In genomic region chr10:73999703-74000102, GRCh38 we compare ENCODE assay signal across 7 cellular contexts. TPM values are rescaled to one million over a fixed set of nuclear protein-coding genes. Genes with fewer than 3 reads are reported as not detected.
DNase-seq lines count a peak whose midpoint lies in the region; ATAC-seq and TF ChIP-seq lines count a peak whose summit lies in the region.

No MANE protein-coding gene starts in this region.

- POLR2A ChIA-PET in HEK293T (lab: Yijun Ruan, JAX), result interaction anchor here (0.7 to 2.7 kb wide), 9 partner anchors 12 to 177 kb away, joined by 3 to 11 read pairs (median 4); partner anchors contain the start of genes ADK and AP3M1

- peaks cover 21% of the 10 kb centered on the region for H3K4me1 Mint-ChIP-seq in stimulated activated naive CD8-positive, alpha-beta T cell treated with anti-CD3 and anti-CD28 coated beads, Interleukin-15, amount 100 ng/mL, for 72 hours

- intact Hi-C loops in sciatic nerve (cut with DNase I), result no loop called here

- H3K4me3 ChIP-seq in HUES48 (ENCODE audit: low read depth, low read length) (peak overlapping the region; percentile 100), adipocyte (ENCODE audit: low read length) (peak overlapping the region; percentile 100), iPS-18c (ENCODE audit: insufficient read depth, low read depth, low read length) (peak overlapping the region; percentile 100)

- H3K9me3 Mint-ChIP-seq in stimulated activated naive CD8-positive, alpha-beta T cell treated with anti-CD3 and anti-CD28 coated beads, Interleukin-15, amount 100 ng/mL, for 72 hours, result no peaks in the 10 kb centered on the region

- H3K9ac ChIP-seq in HUES48 (ENCODE audit: low read depth, low read length), result peak overlapping the region; percentile 99
- peak overlapping the region; percentile 100 for H3K9ac ChIP-seq in adipocyte (ENCODE audit: low read length)

- H3K9me3 ChIP-seq in HUES48 (ENCODE audit: control insufficient read depth, insufficient read depth, low read length) (no peaks in the 10 kb centered on the region), adipocyte (ENCODE audit: control insufficient read depth, low read length) (no peaks in the 10 kb centered on the region), iPS-18c (ENCODE audit: control insufficient read depth, insufficient read depth, low read length) (no peaks in the 10 kb centered on the region)

- peaks cover 15% of the 10 kb centered on the region for H3K4me1 ChIP-seq in HUES48 (ENCODE audit: control insufficient read depth, insufficient read depth, low read length)
- peaks cover 37% of the 10 kb centered on the region for H3K4me1 ChIP-seq in adipocyte (ENCODE audit: control insufficient read depth, insufficient read depth, low read length)

- CTCF ChIA-PET in HEK293T (lab: Yijun Ruan, JAX), result interaction anchor here (0.7 to 1.6 kb wide), 6 partner anchors 12 to 59 kb away, joined by 3 to 5 read pairs (median 3); no protein-coding TSS in a partner anchor

- ATAC-seq in stimulated activated naive CD8-positive, alpha-beta T cell treated with anti-CD3 and anti-CD28 coated beads, Interleukin-15, amount 100 ng/mL, for 72 hours, result no peak
- no peak for ATAC-seq in sciatic nerve

- DNase-seq in adipocyte (ENCODE audit: low read depth), result peak; percentile 72
- DNase-seq in stimulated activated naive CD8-positive, alpha-beta T cell treated with anti-CD3 and anti-CD28 coated beads, Interleukin-15, amount 100 ng/mL, for 72 hours, result no peak
- no peak for DNase-seq in HEK293T (ENCODE audit: extremely low spot score)
- DNase-seq in AG20443 (ENCODE audit: low spot score), result no peak
- DNase-seq in sciatic nerve (ENCODE audit: low spot score), result no peak

- peaks cover 43% of the 10 kb centered on the region for H3K36me3 ChIP-seq in HUES48 (ENCODE audit: control insufficient read depth, insufficient read depth, low read length)
- H3K36me3 ChIP-seq in adipocyte (ENCODE audit: control insufficient read depth, insufficient read depth, low read length, severe bottlenecking), result peaks cover under 1% of the 10 kb centered on the region

- no peak overlapping the region for H3K27ac Mint-ChIP-seq in stimulated activated naive CD8-positive, alpha-beta T cell treated with anti-CD3 and anti-CD28 coated beads, Interleukin-15, amount 100 ng/mL, for 72 hours

- H3K27me3 ChIP-seq in HUES48 (ENCODE audit: control insufficient read depth, insufficient read depth, low read length), result no peaks in the 10 kb centered on the region
- H3K27me3 ChIP-seq in adipocyte (replicated peaks; ENCODE audit: control insufficient read depth, insufficient read depth, low read length), result no peaks in the 10 kb centered on the region

- peak overlapping the region; percentile 86 to 96 for H3K4me3 Mint-ChIP-seq in stimulated activated naive CD8-positive, alpha-beta T cell treated with anti-CD3 and anti-CD28 coated beads, Interleukin-15, amount 100 ng/mL, for 72 hours

- H3K27me3 Mint-ChIP-seq in stimulated activated naive CD8-positive, alpha-beta T cell treated with anti-CD3 and anti-CD28 coated beads, Interleukin-15, amount 100 ng/mL, for 72 hours, result no peaks in the 10 kb centered on the region

- peak overlapping the region; percentile 98 for H3K27ac ChIP-seq in HUES48 (ENCODE audit: low read depth, low read length)

TF ChIP-seq in HEK293T, 16 proteins besides CTCF, POLR2A, EP300 and RAD21:
- TF ChIP-seq NFRKB (IDR thresholded peaks at IDR 0.05) (no peak), FOXM1 (IDR thresholded peaks at IDR 0.05; ENCODE audit: borderline replicate concordance) (no peak), FOXA1 (IDR thresholded peaks at IDR 0.05) (no peak), ARNT (IDR thresholded peaks at IDR 0.05) (no peak), BHLHE40 (IDR thresholded peaks at IDR 0.05; ENCODE audit: borderline replicate concordance) (no peak), CTBP1 (IDR thresholded peaks at IDR 0.05; ENCODE audit: borderline replicate concordance) (no peak), L3MBTL2 (conservative IDR thresholded peaks at IDR 0.05) (no peak), TARDBP (IDR thresholded peaks at IDR 0.05) (no peak), HDGF (IDR thresholded peaks at IDR 0.05; ENCODE audit: borderline replicate concordance) (no peak), LEF1 (IDR thresholded peaks at IDR 0.05; ENCODE audit: borderline replicate concordance) (no peak), PKNOX1 (IDR thresholded peaks at IDR 0.05) (no peak), ZNF384 (IDR thresholded peaks at IDR 0.05) (no peak), SUZ12 (IDR thresholded peaks at IDR 0.05) (no peak), ELF4 (IDR thresholded peaks at IDR 0.05) (no peak)
TF ChIP-seq in HEK293T: peak in this region for 0.

RNA-seq across cellular contexts. Expression of gene VCL, which starts 1.8 kb away (rescaled TPM):
- total RNA-seq in sciatic nerve, result 165 TPM
